Comparison of ENCODE assay signal across 18 cellular contexts in the genomic region with DNA sequence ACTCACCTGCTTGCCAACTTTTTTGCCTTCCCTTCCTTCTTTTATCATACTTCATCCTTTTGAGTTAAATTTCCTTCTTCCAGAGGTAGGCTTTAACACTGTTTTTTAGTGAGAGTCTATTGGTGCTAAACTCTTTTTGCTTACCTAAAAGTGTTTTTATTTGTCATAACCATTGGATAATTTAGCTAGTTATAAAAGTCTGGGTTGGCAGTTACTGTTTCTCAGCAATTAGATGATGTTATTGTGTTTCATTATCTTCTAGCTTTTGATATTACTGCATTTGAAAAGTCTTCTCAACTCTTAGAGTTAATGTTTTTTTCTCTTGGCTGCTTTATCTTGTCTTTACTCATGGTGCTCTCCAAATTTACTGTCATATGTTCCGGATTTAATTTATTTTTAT. TPM values are rescaled to one million over a fixed set of nuclear protein-coding genes. Genes with fewer than 3 reads are reported as not detected.
DNase-seq lines count a peak whose midpoint lies in the region; ATAC-seq and TF ChIP-seq lines count a peak whose summit lies in the region.
"Had no signal": no experiment of that assay in that cellular context is flagged by ENCODE, and none has a peak within 500 bp of the region (broad histone marks: within the 10 kb centered on the region; RNA-seq: fewer than 3 reads in every experiment).

No MANE protein-coding gene starts in this region.

- peak overlapping the region; percentile 19 for H3K27ac Mint-ChIP-seq in activated CD8-positive, alpha-beta T cell treated with anti-CD3 and anti-CD28 coated beads, Interleukin-2, amount 10 ng/mL, durations not matched to agents 7 days and 5 days
- H3K27ac Mint-ChIP-seq in activated CD8-positive, alpha-beta T cell treated with anti-CD3 and anti-CD28 coated beads for 36 hours = no peak overlapping the region
- H3K27ac Mint-ChIP-seq in activated T-helper 17 cell treated with anti-CD3 and anti-CD28 coated beads, Interleukin-2, amount 50 U/mL, for 72 hours = peak overlapping the region; percentile 62
- H3K27ac Mint-ChIP-seq in progenitor cell of endocrine pancreas = peak overlapping the region; percentile 14
- H3K27ac Mint-ChIP-seq: CD14-positive monocyte had no signal

- H3K36me3 Mint-ChIP-seq in activated CD8-positive, alpha-beta T cell treated with anti-CD3 and anti-CD28 coated beads, Interleukin-2, amount 10 ng/mL, durations not matched to agents 7 days and 5 days (ENCODE audit: low read depth) = peaks cover 17% of the 10 kb centered on the region
- peaks cover 20% of the 10 kb centered on the region for H3K36me3 Mint-ChIP-seq in activated CD8-positive, alpha-beta T cell treated with anti-CD3 and anti-CD28 coated beads for 36 hours (ENCODE audit: low read depth)
- peaks cover 45% of the 10 kb centered on the region for H3K36me3 Mint-ChIP-seq in activated T-helper 17 cell treated with anti-CD3 and anti-CD28 coated beads, Interleukin-2, amount 50 U/mL, for 72 hours (ENCODE audit: low read depth)
- peaks cover 29% of the 10 kb centered on the region for H3K36me3 Mint-ChIP-seq in progenitor cell of endocrine pancreas (ENCODE audit: insufficient read depth)

- no peaks in the 10 kb centered on the region for H3K27me3 ChIP-seq in BLaER1

- peaks cover 36% of the 10 kb centered on the region for H3K4me1 ChIP-seq in BLaER1

- H3K9me3 ChIP-seq in BLaER1 = peaks cover 39% of the 10 kb centered on the region

- H3K4me2 ChIP-seq in BLaER1 = no peak overlapping the region
- H3K4me2 ChIP-seq: A549 had no signal

- no peak for TF ChIP-seq CTCF in activated CD8-positive, alpha-beta T cell treated with anti-CD3 and anti-CD28 coated beads for 36 hours (IDR thresholded peaks at IDR 0.05)
- TF ChIP-seq CTCF in progenitor cell of endocrine pancreas (IDR thresholded peaks at IDR 0.05; ENCODE audit: unreplicated experiment) = no peak

- H3K36me3 ChIP-seq in BLaER1 = peaks cover 53% of the 10 kb centered on the region

- no peak for ATAC-seq in activated CD8-positive, alpha-beta T cell treated with anti-CD3 and anti-CD28 coated beads, Interleukin-2, amount 10 ng/mL, durations not matched to agents 7 days and 5 days
- no peak for ATAC-seq in activated CD8-positive, alpha-beta T cell treated with anti-CD3 and anti-CD28 coated beads for 36 hours
- ATAC-seq in activated T-helper 17 cell treated with anti-CD3 and anti-CD28 coated beads, Interleukin-2, amount 50 U/mL, for 72 hours (replicated peaks) = no peak
- no peak for ATAC-seq in HG03159 (IDR thresholded peaks at IDR 0.05; ENCODE audit: unreplicated experiment)
- ATAC-seq: A549, HCT116 had no signal

- H3K9me3 Mint-ChIP-seq in activated CD8-positive, alpha-beta T cell treated with anti-CD3 and anti-CD28 coated beads, Interleukin-2, amount 10 ng/mL, durations not matched to agents 7 days and 5 days (ENCODE audit: insufficient read depth) = peaks cover 13% of the 10 kb centered on the region
- H3K9me3 Mint-ChIP-seq in activated CD8-positive, alpha-beta T cell treated with anti-CD3 and anti-CD28 coated beads for 36 hours = peaks cover 12% of the 10 kb centered on the region
- H3K9me3 Mint-ChIP-seq in activated T-helper 17 cell treated with anti-CD3 and anti-CD28 coated beads, Interleukin-2, amount 50 U/mL, for 72 hours = peaks cover 9% of the 10 kb centered on the region
- peaks cover 21% of the 10 kb centered on the region for H3K9me3 Mint-ChIP-seq in progenitor cell of endocrine pancreas (ENCODE audit: low read depth)

- no peak for DNase-seq in activated CD8-positive, alpha-beta T cell treated with anti-CD3 and anti-CD28 coated beads, Interleukin-2, amount 10 ng/mL, durations not matched to agents 7 days and 5 days
- no peak for DNase-seq in activated CD8-positive, alpha-beta T cell treated with anti-CD3 and anti-CD28 coated beads for 36 hours
- DNase-seq in progenitor cell of endocrine pancreas (ENCODE audit: low spot score, unreplicated experiment) (no peak), ecto neural progenitor cell (ENCODE audit: low spot score) (no peak)
- DNase-seq: AML-193; CD4-positive, alpha-beta memory T cell; DMS153; DMS79; GDM1; GOT3; H7 had no signal

- peak overlapping the region; percentile 17; the same call in 1 of the 2 replicates for H3K4me3 ChIP-seq in BLaER1
- H3K4me3 ChIP-seq: A549 had no signal

- H4K20me1 ChIP-seq in BLaER1 = peaks cover 86% of the 10 kb centered on the region

- POLR2A ChIA-PET in activated CD8-positive, alpha-beta T cell treated with anti-CD3 and anti-CD28 coated beads, Interleukin-2, amount 10 ng/mL, durations not matched to agents 7 days and 5 days (lab: Charles Lee) = no interaction called here
- POLR2A ChIA-PET in activated CD8-positive, alpha-beta T cell treated with anti-CD3 and anti-CD28 coated beads for 36 hours (lab: Charles Lee) = no interaction called here

- H3K4me3 Mint-ChIP-seq in activated CD8-positive, alpha-beta T cell treated with anti-CD3 and anti-CD28 coated beads, Interleukin-2, amount 10 ng/mL, durations not matched to agents 7 days and 5 days = no peak overlapping the region
- no peak overlapping the region for H3K4me3 Mint-ChIP-seq in activated CD8-positive, alpha-beta T cell treated with anti-CD3 and anti-CD28 coated beads for 36 hours
- peak overlapping the region; percentile 9 for H3K4me3 Mint-ChIP-seq in activated T-helper 17 cell treated with anti-CD3 and anti-CD28 coated beads, Interleukin-2, amount 50 U/mL, for 72 hours
- H3K4me3 Mint-ChIP-seq in progenitor cell of endocrine pancreas (ENCODE audit: low read depth) = no peak overlapping the region
- H3K4me3 Mint-ChIP-seq: CD14-positive monocyte; CD4-positive, alpha-beta memory T cell had no signal

- CTCF ChIA-PET in activated CD8-positive, alpha-beta T cell treated with anti-CD3 and anti-CD28 coated beads, Interleukin-2, amount 10 ng/mL, durations not matched to agents 7 days and 5 days (lab: Charles Lee) = no interaction called here
- CTCF ChIA-PET in activated CD8-positive, alpha-beta T cell treated with anti-CD3 and anti-CD28 coated beads for 36 hours (lab: Charles Lee) = no interaction called here

- intact Hi-C loops in activated CD8-positive, alpha-beta T cell treated with anti-CD3 and anti-CD28 coated beads for 36 hours (cut with micrococcal nuclease) = no loop called here

- no peaks in the 10 kb centered on the region for H3K27me3 Mint-ChIP-seq in activated CD8-positive, alpha-beta T cell treated with anti-CD3 and anti-CD28 coated beads, Interleukin-2, amount 10 ng/mL, durations not matched to agents 7 days and 5 days (ENCODE audit: low read depth)
- H3K27me3 Mint-ChIP-seq in activated CD8-positive, alpha-beta T cell treated with anti-CD3 and anti-CD28 coated beads for 36 hours = no peaks in the 10 kb centered on the region
- H3K27me3 Mint-ChIP-seq in activated T-helper 17 cell treated with anti-CD3 and anti-CD28 coated beads, Interleukin-2, amount 50 U/mL, for 72 hours = no peaks in the 10 kb centered on the region
- H3K27me3 Mint-ChIP-seq in progenitor cell of endocrine pancreas = no peaks in the 10 kb centered on the region
- H3K27me3 Mint-ChIP-seq: CD4-positive, alpha-beta memory T cell had no signal

- no peak overlapping the region for H3K27ac ChIP-seq in BLaER1
- H3K27ac ChIP-seq: 22Rv1, A549 had no signal

- H3K9ac ChIP-seq in BLaER1 = no peak overlapping the region

- H3K4me1 Mint-ChIP-seq in activated CD8-positive, alpha-beta T cell treated with anti-CD3 and anti-CD28 coated beads, Interleukin-2, amount 10 ng/mL, durations not matched to agents 7 days and 5 days (ENCODE audit: low read depth) = peaks cover 9% of the 10 kb centered on the region
- peaks cover 29% of the 10 kb centered on the region for H3K4me1 Mint-ChIP-seq in activated CD8-positive, alpha-beta T cell treated with anti-CD3 and anti-CD28 coated beads for 36 hours (ENCODE audit: low read depth)
- peaks cover 31% of the 10 kb centered on the region for H3K4me1 Mint-ChIP-seq in activated T-helper 17 cell treated with anti-CD3 and anti-CD28 coated beads, Interleukin-2, amount 50 U/mL, for 72 hours
- H3K4me1 Mint-ChIP-seq in progenitor cell of endocrine pancreas (ENCODE audit: low read depth) = peaks cover 8% of the 10 kb centered on the region

RNA-seq across cellular contexts. Expression of a gene that starts 22.6 kb away (rescaled TPM):
- 10 to 100 TPM in 1 of 2 experiments, 1 to 10 TPM in 1; 8.5 to 11.1 TPM for total RNA-seq in activated CD8-positive, alpha-beta T cell treated with anti-CD3 and anti-CD28 coated beads, Interleukin-2, amount 10 ng/mL, durations not matched to agents 7 days and 5 days
- 10 to 100 TPM; 11.0 to 13.7 TPM for total RNA-seq in activated CD8-positive, alpha-beta T cell treated with anti-CD3 and anti-CD28 coated beads for 36 hours
- total RNA-seq in activated T-helper 17 cell treated with anti-CD3 and anti-CD28 coated beads, Interleukin-2, amount 50 U/mL, for 72 hours = 10 to 100 TPM; 58.2 to 88.4 TPM
- total RNA-seq in progenitor cell of endocrine pancreas = 66.1 and 71.6 TPM in 2 replicates

RNA-seq across cellular contexts. Expression of a gene that starts 36.5 kb away (rescaled TPM):
- total RNA-seq in activated CD8-positive, alpha-beta T cell treated with anti-CD3 and anti-CD28 coated beads, Interleukin-2, amount 10 ng/mL, durations not matched to agents 7 days and 5 days = 10 to 100 TPM; 58.3 to 63.5 TPM
- total RNA-seq in activated CD8-positive, alpha-beta T cell treated with anti-CD3 and anti-CD28 coated beads for 36 hours = 10 to 100 TPM; 59.1 to 68.1 TPM
- 100 to 1,000 TPM; 107 to 154 TPM for total RNA-seq in activated T-helper 17 cell treated with anti-CD3 and anti-CD28 coated beads, Interleukin-2, amount 50 U/mL, for 72 hours
- 150 and 154 TPM in 2 replicates for total RNA-seq in progenitor cell of endocrine pancreas
